In genomic region chr7:99714171-99714570, GRCh38 we compare ENCODE assay signal across 18 cellular contexts. TPM values are rescaled to one million over a fixed set of nuclear protein-coding genes. Genes with fewer than 3 reads are reported as not detected.
A peak's percentile ranks its signal among the peaks of the same experiment; 100 is the strongest.
DNase-seq lines count a peak whose midpoint lies in the region; ATAC-seq, FAIRE-seq and TF ChIP-seq lines count a peak whose summit lies in the region.
"Had no signal": no experiment of that assay in that cellular context is flagged by ENCODE, and none has a peak within 500 bp of the region (broad histone marks: within the 10 kb centered on the region; RNA-seq: fewer than 3 reads in every experiment).

No MANE protein-coding gene starts in this region.

- no peak overlapping the region for H3K4me3 Mint-ChIP-seq in T-helper 17 cell
- H3K4me3 Mint-ChIP-seq: CD8-positive, alpha-beta memory T cell; H9 had no signal

- POLR2A ChIA-PET in SK-N-SH (lab: Yijun Ruan, JAX) (no interaction called here), endothelial cell of umbilical vein (lab: Charles Lee) (no interaction called here)

- H3K4me2 ChIP-seq in SK-N-SH (no peak overlapping the region), endothelial cell of umbilical vein (ENCODE audit: insufficient read depth, low read length) (no peak overlapping the region)
- H3K4me2 ChIP-seq: BLaER1 had no signal

- H3K27me3 Mint-ChIP-seq in T-helper 17 cell: no peaks in the 10 kb centered on the region
- H3K27me3 Mint-ChIP-seq: CD8-positive, alpha-beta memory T cell had no signal

- no peaks in the 10 kb centered on the region for H3K36me3 Mint-ChIP-seq in T-helper 17 cell (ENCODE audit: low read depth)

- 17% methylated on average over 2 of the region's 2 CpGs for WGBS in SK-N-SH (ENCODE audit: low lambda C conversion rate)

- DNase-seq in SK-N-SH: no peak
- DNase-seq in RWPE2 (ENCODE audit: low spot score): no peak
- DNase-seq in endothelial cell of umbilical vein (ENCODE audit: low read depth, low spot score): no peak
- no peak for DNase-seq in AML-193 (lab: John Stamatoyannopoulos, UW)
- DNase-seq in stimulated activated CD4-positive, alpha-beta T cell treated with anti-CD3 and anti-CD28 coated beads, Interleukin-4, amount 100 ng/mL, for 4 hours: no peak
- DNase-seq in T-helper 17 cell: no peak
- DNase-seq: Caco-2; CD8-positive, alpha-beta memory T cell; DND-41; GDM1; GOT3; H9 had no signal

- TF ChIP-seq POLR2A in endothelial cell of umbilical vein (IDR thresholded peaks at IDR 0.05; ENCODE audit: low read depth, low read length): no peak

- dilution Hi-C loops in endothelial cell of umbilical vein (cut with MboI; ENCODE audit: extremely low pct_ligation_motif_present, low sequenced_read_pairs): no loop called here

- no TSS peak for BruUV-seq in endothelial cell of umbilical vein (replicated peaks; lab: Mats Ljungman, UMichigan)

- H3K4me1 Mint-ChIP-seq in T-helper 17 cell: peaks cover 2% of the 10 kb centered on the region
- H3K4me1 Mint-ChIP-seq: CD8-positive, alpha-beta memory T cell; H9 had no signal

- H3K27ac ChIP-seq in SK-N-SH (ENCODE audit: low read depth in 2 of 2, low read length in 1 of 2): no peak overlapping the region
- no peak overlapping the region for H3K27ac ChIP-seq in RWPE2 (ENCODE audit: poor library complexity, severe bottlenecking)
- no peak overlapping the region for H3K27ac ChIP-seq in endothelial cell of umbilical vein (ENCODE audit: insufficient read depth, low read depth, low read length)
- H3K27ac ChIP-seq: 22Rv1, BLaER1 had no signal

- H3K27me3 ChIP-seq in SK-N-SH (ENCODE audit: insufficient read depth): no peaks in the 10 kb centered on the region
- H3K27me3 ChIP-seq in RWPE2 (ENCODE audit: insufficient read depth, poor library complexity, severe bottlenecking): no peaks in the 10 kb centered on the region
- H3K27me3 ChIP-seq in endothelial cell of umbilical vein (ENCODE audit: control insufficient read depth in 2 of 2, insufficient read depth in 2 of 2, low read length in 2 of 2): peaks cover 0 to 8% of the 10 kb centered on the region in 2 experiments
- H3K27me3 ChIP-seq: BLaER1 had no signal

- H3K9ac ChIP-seq in SK-N-SH (no peak overlapping the region), endothelial cell of umbilical vein (replicated peaks; ENCODE audit: extremely low read depth, insufficient read depth, low read length) (no peak overlapping the region)
- H3K9ac ChIP-seq: BLaER1 had no signal

- H3K4me3 ChIP-seq in SK-N-SH (ENCODE audit: low read depth in 2 of 2, low read length in 1 of 2) (no peak overlapping the region), RWPE2 (ENCODE audit: severe bottlenecking) (no peak overlapping the region), endothelial cell of umbilical vein (replicated peaks in 1 of 3; ENCODE audit: insufficient read depth in 1 of 3, low read depth in 1 of 3, low read length in 3 of 3) (no peak overlapping the region)
- H3K4me3 ChIP-seq: BLaER1 had no signal

- H4K20me1 ChIP-seq in SK-N-SH (ENCODE audit: insufficient read depth) (no peaks in the 10 kb centered on the region), endothelial cell of umbilical vein (replicated peaks; ENCODE audit: control insufficient read depth, extremely low read depth, insufficient read depth, low read length) (no peaks in the 10 kb centered on the region)
- H4K20me1 ChIP-seq: BLaER1 had no signal

- H3K9me2 ChIP-seq in SK-N-SH: no peaks in the 10 kb centered on the region

- H3K36me3 ChIP-seq in SK-N-SH (replicated peaks in 1 of 2; ENCODE audit: control insufficient read depth in 1 of 2, insufficient read depth in 2 of 2, low read length in 1 of 2): no peaks in the 10 kb centered on the region
- H3K36me3 ChIP-seq in RWPE2 (ENCODE audit: low read depth): no peaks in the 10 kb centered on the region
- H3K36me3 ChIP-seq in endothelial cell of umbilical vein (ENCODE audit: control insufficient read depth in 2 of 2, extremely low read depth in 1 of 2, insufficient read depth in 2 of 2, low read length in 2 of 2): no peaks in the 10 kb centered on the region
- H3K36me3 ChIP-seq: BLaER1 had no signal

- no peak for TF ChIP-seq EP300 in SK-N-SH (IDR thresholded peaks at IDR 0.05; ENCODE audit: borderline replicate concordance in 1 of 2, low read depth in 1 of 2, low read length in 1 of 2)

- intact Hi-C loops in endothelial cell of umbilical vein (cut with micrococcal nuclease): no loop called here

- no peaks in the 10 kb centered on the region for H3K9me1 ChIP-seq in endothelial cell of umbilical vein (replicated peaks; ENCODE audit: control insufficient read depth, extremely low read depth, insufficient read depth, low read length)

- ATAC-seq in SK-N-SH treated with all-trans-retinoic acid at 6 μM for 48 hours: no peak
- 0 out of 3 replicates have a peak, but pooled peaks have one; percentile 19 for ATAC-seq in RWPE2 (ENCODE audit: low read depth)
- no peak for ATAC-seq in HG03135 (IDR thresholded peaks at IDR 0.05; ENCODE audit: unreplicated experiment)
- ATAC-seq in T-helper 17 cell: no peak

- H3F3A ChIP-seq in SK-N-SH (replicated peaks; ENCODE audit: insufficient read depth): no peaks in the 10 kb centered on the region

- no peak overlapping the region for H2AFZ ChIP-seq in SK-N-SH (ENCODE audit: low read depth)
- H2AFZ ChIP-seq in endothelial cell of umbilical vein (ENCODE audit: low read depth, low read length): no peak overlapping the region

- no peak for FAIRE-seq in endothelial cell of umbilical vein (lab: Jason Lieb, UNC)
- FAIRE-seq: GM12892 had no signal

- no peak overlapping the region for H3K27ac Mint-ChIP-seq in T-helper 17 cell
- H3K27ac Mint-ChIP-seq: CD8-positive, alpha-beta memory T cell; H9 had no signal

- H3K9me3 ChIP-seq in SK-N-SH (0 out of 2 replicates have a peak, but pooled peaks cover 3% of the 10 kb centered on the region), RWPE2 (ENCODE audit: severe bottlenecking) (no peaks in the 10 kb centered on the region), endothelial cell of umbilical vein (replicated peaks; ENCODE audit: control insufficient read depth, insufficient read depth, low read length) (no peaks in the 10 kb centered on the region), T-helper 17 cell (ENCODE audit: control insufficient read depth, low read length, poor library complexity, severe bottlenecking) (no peaks in the 10 kb centered on the region)
- H3K9me3 ChIP-seq: BLaER1 had no signal

- CTCF ChIA-PET in SK-N-SH (lab: Yijun Ruan, JAX) (no interaction called here), endothelial cell of umbilical vein (lab: Charles Lee) (no interaction called here)

- TF ChIP-seq RAD21 in SK-N-SH (IDR thresholded peaks at IDR 0.05; ENCODE audit: low read length): no peak

- TF ChIP-seq CTCF in SK-N-SH (IDR thresholded peaks at IDR 0.05) (no peak), RWPE2 (IDR thresholded peaks at IDR 0.05; ENCODE audit: poor library complexity, severe bottlenecking) (no peak), endothelial cell of umbilical vein (IDR thresholded peaks at IDR 0.05; ENCODE audit: extremely low read depth in 1 of 2, insufficient read depth in 1 of 2, low read depth in 1 of 2, low read length in 2 of 2) (no peak)

- H3K4me1 ChIP-seq in SK-N-SH (ENCODE audit: control insufficient read depth in 1 of 2, insufficient read depth in 2 of 2, low read depth in 1 of 2, low read length in 1 of 2) (no peaks in the 10 kb centered on the region), RWPE2 (ENCODE audit: insufficient read depth, poor library complexity, severe bottlenecking) (peaks cover 11% of the 10 kb centered on the region), endothelial cell of umbilical vein (ENCODE audit: control insufficient read depth, extremely low read depth, insufficient read depth, low read length) (no peaks in the 10 kb centered on the region)
- H3K4me1 ChIP-seq: BLaER1, Caco-2 had no signal

- H3K79me2 ChIP-seq in SK-N-SH (ENCODE audit: insufficient read depth): no peaks in the 10 kb centered on the region
- H3K79me2 ChIP-seq in endothelial cell of umbilical vein (ENCODE audit: control insufficient read depth, insufficient read depth, low read length): no peaks in the 10 kb centered on the region

TF ChIP-seq in SK-N-SH treated with all-trans-retinoic acid at 6 μM for 48 hours, 23 proteins besides CTCF, POLR2A, EP300 and RAD21:
- TF ChIP-seq BACH2 (CRISPR knock-in tag; IDR thresholded peaks at IDR 0.05; ENCODE audit: borderline replicate concordance) (no peak), ISL1 (CRISPR knock-in tag; IDR thresholded peaks at IDR 0.05) (peak; percentile 58)

TF ChIP-seq in SK-N-SH, 30 proteins besides CTCF, POLR2A, EP300 and RAD21 (continues in another document):
- TF ChIP-seq POLR2AphosphoS5 (IDR thresholded peaks at IDR 0.05; ENCODE audit: low read depth, low read length): no peak
- TF ChIP-seq ELF1 (IDR thresholded peaks at IDR 0.05): no peak
- no peak for TF ChIP-seq GATA2 (CRISPR knock-in tag; IDR thresholded peaks at IDR 0.05)

TF ChIP-seq in endothelial cell of umbilical vein, 7 proteins besides CTCF, POLR2A, EP300 and RAD21:
- TF ChIP-seq FOS (IDR thresholded peaks at IDR 0.05; ENCODE audit: borderline replicate concordance, insufficient read depth, low read length) (no peak), GATA2 (IDR thresholded peaks at IDR 0.05; ENCODE audit: insufficient read depth, insufficient read length, low read depth, low read length) (peak; percentile 15)

RNA-seq across cellular contexts. Expression of gene CYP3A7, which starts 20.8 kb away (rescaled TPM):
- polyA plus RNA-seq in SK-N-SH (2012; rRNA removed): not detected in 2 replicates
- 0.01 TPM in 1 of 2 replicates, not detected in the other for polyA plus RNA-seq in SK-N-SH (2012; cell fraction: cytosol; rRNA removed)
- polyA plus RNA-seq in SK-N-SH (2012; cell fraction: nucleus; rRNA removed): 0.02 and 0.05 TPM in 2 replicates
- not detected in 2 replicates for total RNA-seq in endothelial cell of umbilical vein
- polyA plus RNA-seq in endothelial cell of umbilical vein: not detected in 2 replicates
- not detected in 2 replicates for polyA plus RNA-seq in endothelial cell of umbilical vein (2011; cell fraction: cytosol; rRNA removed)
- not detected in 2 replicates for polyA plus RNA-seq in endothelial cell of umbilical vein (2011; cell fraction: nucleus; rRNA removed)
- polyA plus RNA-seq in endothelial cell of umbilical vein (2012): not detected in 2 replicates
- polyA minus RNA-seq in endothelial cell of umbilical vein: not detected in 2 replicates
- polyA minus RNA-seq in endothelial cell of umbilical vein (2011; cell fraction: cytosol; rRNA and poly(A)+ RNA removed): not detected
- not detected in 2 replicates for polyA minus RNA-seq in endothelial cell of umbilical vein (2011; cell fraction: nucleus; rRNA and poly(A)+ RNA removed)
- total RNA-seq in T-helper 17 cell: not detected
- total RNA-seq: A673; Caco-2; CD8-positive, alpha-beta memory T cell; H9 had no signal
- polyA plus RNA-seq: CD8-positive, alpha-beta memory T cell had no signal

RNA-seq across cellular contexts. Expression of gene CYP3A5, which starts 34.4 kb away (rescaled TPM):
- polyA plus RNA-seq in SK-N-SH (2012; rRNA removed) (0.25 and 0.31 TPM in 2 replicates), endothelial cell of umbilical vein (not detected in 2 replicates)
- polyA plus RNA-seq in SK-N-SH (2012; cell fraction: cytosol; rRNA removed): 0.04 and 0.12 TPM in 2 replicates
- 0.79 and 1.6 TPM in 2 replicates for polyA plus RNA-seq in SK-N-SH (2012; cell fraction: nucleus; rRNA removed)
- total RNA-seq in endothelial cell of umbilical vein (not detected in 2 replicates), T-helper 17 cell (under 1 TPM in 1 of 2 donors, not detected in 1; 0.20 TPM)
- not detected in 2 replicates for polyA plus RNA-seq in endothelial cell of umbilical vein (2011; cell fraction: cytosol; rRNA removed)
- not detected in 2 replicates for polyA plus RNA-seq in endothelial cell of umbilical vein (2011; cell fraction: nucleus; rRNA removed)
- polyA plus RNA-seq in endothelial cell of umbilical vein (2012): 0.21 and 0.30 TPM in 2 replicates
- not detected in 2 replicates for polyA minus RNA-seq in endothelial cell of umbilical vein
- polyA minus RNA-seq in endothelial cell of umbilical vein (2011; cell fraction: cytosol; rRNA and poly(A)+ RNA removed): not detected
- polyA minus RNA-seq in endothelial cell of umbilical vein (2011; cell fraction: nucleus; rRNA and poly(A)+ RNA removed): not detected in 2 replicates
- total RNA-seq: CD8-positive, alpha-beta memory T cell; H9 had no signal
